1 cellular context compared by ENCODE assay signal in genomic region chr1:52726265-52727113, GRCh38.
TF ChIP-seq lines count a peak whose summit lies in the region.

Gene ZYG11B, plus strand, starts transcription at chr1:52726453. Its CDS starts 201 bp downstream, at chr1:52726654.

TF ChIP-seq in K562, 482 proteins besides CTCF, POLR2A, EP300 and RAD21 (continued from another document and continues in another):
- TF ChIP-seq ETS1 (conservative IDR thresholded peaks at IDR 0.05; ENCODE audit: control insufficient read depth, low read depth, low read length) (peak; percentile 55; the same call in 1 of the 2 replicates), ATF1 (CRISPR knock-in tag; IDR thresholded peaks at IDR 0.05) (no peak), ATF1 (tag; IDR thresholded peaks at IDR 0.05) (peak; percentile 43; the same call in 1 of the 2 replicates), ARID1B (IDR thresholded peaks at IDR 0.05) (peak; percentile 69), XRCC3 (IDR thresholded peaks at IDR 0.05) (no peak), ESRRB (CRISPR knock-in tag; IDR thresholded peaks at IDR 0.05; ENCODE audit: borderline replicate concordance) (no peak), ZNF23 (CRISPR knock-in tag; IDR thresholded peaks at IDR 0.05) (no peak), ZNF316 (IDR thresholded peaks at IDR 0.05) (peak; percentile 32; the same call in 1 of the 2 replicates), CXXC5 (CRISPR knock-in tag; IDR thresholded peaks at IDR 0.05) (peak; percentile 74), ZNF609 (CRISPR knock-in tag; IDR thresholded peaks at IDR 0.05; ENCODE audit: borderline replicate concordance) (no peak), ZNF511 (CRISPR knock-in tag; IDR thresholded peaks at IDR 0.05) (no peak; the same call in 1 of the 2 replicates), HCFC1 (IDR thresholded peaks at IDR 0.05; ENCODE audit: low read depth, low read length) (no peak), RFX7 (CRISPR knock-in tag; IDR thresholded peaks at IDR 0.05) (no peak), PPARD (CRISPR knock-in tag; IDR thresholded peaks at IDR 0.05) (no peak), NONO (IDR thresholded peaks at IDR 0.05; ENCODE audit: low read depth in 2 of 2, low read length in 1 of 2) (peak; percentile 72 to 95), MXD1 (CRISPR knock-in tag; IDR thresholded peaks at IDR 0.05; ENCODE audit: borderline replicate concordance, poor library complexity, severe bottlenecking) (no peak), L3MBTL2 (IDR thresholded peaks at IDR 0.05) (peak; percentile 35; the same call in 1 of the 2 replicates), CBFB (CRISPR knock-in tag; IDR thresholded peaks at IDR 0.05) (no peak), OTX1 (CRISPR knock-in tag; IDR thresholded peaks at IDR 0.05) (peak; percentile 97), HLTF (IDR thresholded peaks at IDR 0.05) (peak; percentile 98), ETV1 (tag; conservative IDR thresholded peaks at IDR 0.05; ENCODE audit: low read depth) (peak; percentile 52), HDGF (IDR thresholded peaks at IDR 0.05) (peak; percentile 96), ARID2 (IDR thresholded peaks at IDR 0.05) (peak; percentile 90), CTBP1 (IDR thresholded peaks at IDR 0.05; ENCODE audit: borderline replicate concordance) (peak; percentile 45; the same call in 1 of the 2 replicates), STAT6 (CRISPR knock-in tag; IDR thresholded peaks at IDR 0.05) (0 out of 2 replicates have a peak, but pooled peaks have one; percentile 24), BCOR (IDR thresholded peaks at IDR 0.05) (peak; percentile 87), TAL1 (IDR thresholded peaks at IDR 0.05) (0 out of 2 replicates have a peak, but pooled peaks have one; percentile 21), PHF21A (IDR thresholded peaks at IDR 0.05; ENCODE audit: borderline replicate concordance, low read depth) (0 out of 2 replicates have a peak, but pooled peaks have one; percentile 13), HDAC2 (IDR thresholded peaks at IDR 0.05) (0 out of 2 replicates have a peak, but pooled peaks have one; percentile 83), REST (CRISPR knock-in tag; IDR thresholded peaks at IDR 0.05; ENCODE audit: low read depth) (peak; percentile 84), ZNF76 (CRISPR knock-in tag; IDR thresholded peaks at IDR 0.05; ENCODE audit: borderline replicate concordance) (no peak), ZNF512 (tag; IDR thresholded peaks at IDR 0.05) (peak; percentile 99), GATAD2B (IDR thresholded peaks at IDR 0.05; ENCODE audit: borderline replicate concordance) (peak; percentile 82), ARNT (IDR thresholded peaks at IDR 0.05) (peak; percentile 86 to 90), ZNF280A (IDR thresholded peaks at IDR 0.05; ENCODE audit: low read depth, partially characterized antibody) (peak; percentile 76), ZNF24 (IDR thresholded peaks at IDR 0.05) (peak; percentile 78), NR2C1 (IDR thresholded peaks at IDR 0.05) (peak; percentile 72), NR2C1 (tag; IDR thresholded peaks at IDR 0.05) (0 out of 2 replicates have a peak, but pooled peaks have one; percentile 48), SMARCA4 (IDR thresholded peaks at IDR 0.05) (peak; percentile 89), MTA1 (IDR thresholded peaks at IDR 0.05; ENCODE audit: borderline replicate concordance) (peak; percentile 86), CCNT2 (IDR thresholded peaks at IDR 0.05; ENCODE audit: borderline replicate concordance, extremely low read depth, insufficient read length, low read depth, low read length) (peak; percentile 75), BCLAF1 (IDR thresholded peaks at IDR 0.05; ENCODE audit: borderline replicate concordance in 1 of 2, control insufficient read depth in 1 of 2, low read depth in 2 of 2, low read length in 1 of 2) (peak in 1 of 2 experiments; percentile 82; a peak in 1 of 4 replicates), ZSCAN29 (IDR thresholded peaks at IDR 0.05) (no peak), POLR2AphosphoS5 (IDR thresholded peaks at IDR 0.05; ENCODE audit: control insufficient read depth, insufficient read depth, low read depth, low read length) (peak; percentile 77), ZFP1 (CRISPR knock-in tag; IDR thresholded peaks at IDR 0.05) (no peak), NR4A1 (CRISPR knock-in tag; IDR thresholded peaks at IDR 0.05) (no peak), NR4A1 (tag; IDR thresholded peaks at IDR 0.05) (no peak)
